In the genomic region with DNA sequence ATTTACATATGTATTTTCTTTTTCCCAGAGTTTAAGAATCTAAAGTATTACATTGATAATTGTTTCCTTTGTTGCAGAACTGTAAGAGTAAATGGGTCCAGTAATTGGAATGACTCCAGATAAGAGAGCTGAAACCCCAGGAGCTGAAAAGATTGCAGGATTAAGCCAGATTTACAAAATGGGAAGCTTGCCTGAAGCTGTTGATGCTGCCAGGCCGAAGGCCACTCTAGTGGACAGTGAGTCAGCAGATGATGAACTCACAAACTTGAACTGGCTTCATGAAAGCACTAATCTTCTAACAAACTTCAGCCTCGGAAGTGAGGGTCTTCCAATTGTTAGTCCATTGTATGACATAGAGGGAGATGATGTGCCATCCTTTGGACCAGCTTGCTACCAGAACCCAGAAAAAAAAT, we compare ENCODE assay signal across 9 cellular contexts.
A peak's percentile ranks its signal among the peaks of the same experiment; 100 is the strongest.
DNase-seq lines count a peak whose midpoint lies in the region; ATAC-seq and TF ChIP-seq lines count a peak whose summit lies in the region.
"Had no signal": no experiment of that assay in that cellular context is flagged by ENCODE, and none has a peak within 500 bp of the region (broad histone marks: within the 10 kb centered on the region; RNA-seq: fewer than 3 reads in every experiment).

No MANE protein-coding gene starts in this region.

- DNase-seq in HK-2 (ENCODE audit: unreplicated experiment) (peak; percentile 4), cardiac fibroblast (ENCODE audit: low read depth in 2 of 2) (peak; percentile 85 to 91), kidney tubule cell (ENCODE audit: low spot score) (peak; percentile 42), superior temporal gyrus (ENCODE audit: extremely low spot score) (peak; percentile 81), activated gamma-delta T cell (lab: John Stamatoyannopoulos, UW) (no peak), NCI-H187 (lab: John Stamatoyannopoulos, UW) (no peak), NCI-H1930 (lab: John Stamatoyannopoulos, UW) (no peak)
- DNase-seq: NCI-H1694 treated with DMSO at 0.1 percent for 48 hours had no signal

- ATAC-seq in HG03159 (IDR thresholded peaks at IDR 0.05; ENCODE audit: unreplicated experiment) = no peak

- no peak overlapping the region for H3K4me3 ChIP-seq in cardiac fibroblast (replicated peaks in 1 of 2; ENCODE audit: low read depth in 2 of 2, low read length in 2 of 2)

- TF ChIP-seq CTCF in cardiac fibroblast (IDR thresholded peaks at IDR 0.05; ENCODE audit: low read depth, low read length) = no peak

Comparison
In these comparisons a context has a peak if more than half of its experiments do, and no peak if none do; other contexts are left out.
1. DNase-seq: peak in HK-2 (single experiment), cardiac fibroblast (2 of 2), kidney tubule cell (single experiment) and superior temporal gyrus (single experiment); none in activated gamma-delta T cell (single experiment), NCI-H187 (0 of 2) and NCI-H1930 (0 of 2).